In the genomic region with DNA sequence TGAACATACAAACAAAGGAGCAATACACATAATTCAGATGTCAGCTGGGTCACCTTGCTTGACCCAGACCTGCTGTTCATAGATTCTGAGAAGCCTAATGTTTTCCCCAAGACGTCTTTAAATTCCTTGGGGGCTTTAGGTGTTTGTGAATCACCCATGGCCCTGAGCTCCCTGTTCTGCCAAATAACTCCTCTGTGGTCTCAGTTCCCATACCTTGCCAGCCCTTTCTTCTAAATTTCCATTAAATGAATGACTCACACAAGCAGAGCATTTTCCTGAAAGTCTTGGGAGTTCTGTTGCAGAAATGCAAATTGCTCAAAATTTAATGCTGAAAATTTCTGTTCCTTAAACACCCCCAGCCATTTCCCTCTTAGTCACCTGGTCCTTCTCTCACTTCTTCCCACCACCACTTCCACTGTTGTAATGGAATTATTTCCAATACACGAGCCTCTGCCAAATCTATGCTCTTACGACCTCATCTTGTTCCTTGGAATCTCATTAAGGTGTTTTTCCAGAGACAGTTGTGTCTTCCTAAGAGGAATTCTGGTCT, we compare ENCODE assay signal across 1 cellular context.
TF ChIP-seq lines count a peak whose summit lies in the region.

No MANE protein-coding gene starts in this region.

TF ChIP-seq in neural cell, 6 proteins besides CTCF, POLR2A, EP300 and RAD21 (continued from another document):
- TF ChIP-seq, protein P1, sequence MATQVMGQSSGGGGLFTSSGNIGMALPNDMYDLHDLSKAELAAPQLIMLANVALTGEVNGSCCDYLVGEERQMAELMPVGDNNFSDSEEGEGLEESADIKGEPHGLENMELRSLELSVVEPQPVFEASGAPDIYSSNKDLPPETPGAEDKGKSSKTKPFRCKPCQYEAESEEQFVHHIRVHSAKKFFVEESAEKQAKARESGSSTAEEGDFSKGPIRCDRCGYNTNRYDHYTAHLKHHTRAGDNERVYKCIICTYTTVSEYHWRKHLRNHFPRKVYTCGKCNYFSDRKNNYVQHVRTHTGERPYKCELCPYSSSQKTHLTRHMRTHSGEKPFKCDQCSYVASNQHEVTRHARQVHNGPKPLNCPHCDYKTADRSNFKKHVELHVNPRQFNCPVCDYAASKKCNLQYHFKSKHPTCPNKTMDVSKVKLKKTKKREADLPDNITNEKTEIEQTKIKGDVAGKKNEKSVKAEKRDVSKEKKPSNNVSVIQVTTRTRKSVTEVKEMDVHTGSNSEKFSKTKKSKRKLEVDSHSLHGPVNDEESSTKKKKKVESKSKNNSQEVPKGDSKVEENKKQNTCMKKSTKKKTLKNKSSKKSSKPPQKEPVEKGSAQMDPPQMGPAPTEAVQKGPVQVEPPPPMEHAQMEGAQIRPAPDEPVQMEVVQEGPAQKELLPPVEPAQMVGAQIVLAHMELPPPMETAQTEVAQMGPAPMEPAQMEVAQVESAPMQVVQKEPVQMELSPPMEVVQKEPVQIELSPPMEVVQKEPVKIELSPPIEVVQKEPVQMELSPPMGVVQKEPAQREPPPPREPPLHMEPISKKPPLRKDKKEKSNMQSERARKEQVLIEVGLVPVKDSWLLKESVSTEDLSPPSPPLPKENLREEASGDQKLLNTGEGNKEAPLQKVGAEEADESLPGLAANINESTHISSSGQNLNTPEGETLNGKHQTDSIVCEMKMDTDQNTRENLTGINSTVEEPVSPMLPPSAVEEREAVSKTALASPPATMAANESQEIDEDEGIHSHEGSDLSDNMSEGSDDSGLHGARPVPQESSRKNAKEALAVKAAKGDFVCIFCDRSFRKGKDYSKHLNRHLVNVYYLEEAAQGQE (IDR thresholded peaks at IDR 0.05; ENCODE audit: borderline replicate concordance): no peak
- TF ChIP-seq MXI1 (conservative IDR thresholded peaks at IDR 0.05; ENCODE audit: poor library complexity, severe bottlenecking): no peak
- TF ChIP-seq EZH2 (IDR thresholded peaks at IDR 0.05; ENCODE audit: borderline replicate concordance, insufficient read depth, low read length, poor library complexity, severe bottlenecking): no peak
